17 cellular contexts compared by ENCODE assay signal in the genomic region with DNA sequence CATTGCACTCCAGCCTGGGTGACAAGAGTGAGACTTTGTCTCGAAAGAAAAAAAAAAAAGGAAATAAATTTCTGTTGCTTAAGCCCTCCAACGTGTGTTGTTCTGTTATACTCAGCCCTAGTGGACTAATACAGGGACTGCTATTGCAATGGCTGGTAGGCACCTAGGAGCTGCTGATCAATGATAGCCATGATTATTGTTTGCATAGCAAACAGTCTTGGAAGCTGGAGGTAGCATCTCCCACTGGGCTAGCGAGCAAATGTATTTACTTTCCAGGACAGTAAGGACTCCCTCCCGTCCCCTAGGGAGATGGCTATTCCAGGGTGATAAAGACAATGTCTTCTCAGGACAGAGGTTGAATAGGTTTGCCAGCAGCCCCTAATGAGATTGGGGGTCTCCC. TPM values are rescaled to one million over a fixed set of nuclear protein-coding genes. Genes with fewer than 3 reads are reported as not detected.
A peak's percentile ranks its signal among the peaks of the same experiment; 100 is the strongest.
DNase-seq lines count a peak whose midpoint lies in the region; ATAC-seq and TF ChIP-seq lines count a peak whose summit lies in the region.
"Had no signal": no experiment of that assay in that cellular context is flagged by ENCODE, and none has a peak within 500 bp of the region (broad histone marks: within the 10 kb centered on the region; RNA-seq: fewer than 3 reads in every experiment).

No MANE protein-coding gene starts in this region.

- H3K36me3 Mint-ChIP-seq in memory B cell = no peaks in the 10 kb centered on the region
- H3K36me3 Mint-ChIP-seq: CD4-positive, CD25-positive, alpha-beta regulatory T cell; stimulated activated memory B cell treated with anti-CD40 and anti-IgM and Interleukin-4, amounts not matched to agents 10 μg/mL and 1 μg/mL and 100 μg/mL, for 72 hours had no signal

- H3K4me1 ChIP-seq in adrenal gland (replicated peaks in 1 of 2) = peaks cover 9 to 16% of the 10 kb centered on the region in 2 donors
- peaks cover 5 to 19% of the 10 kb centered on the region in 2 donors for H3K4me1 ChIP-seq in uterus
- H3K4me1 ChIP-seq: right lobe of liver, upper lobe of right lung had no signal

- H3K27ac Mint-ChIP-seq in memory B cell = no peak overlapping the region
- H3K27ac Mint-ChIP-seq: nephron progenitor cell; stimulated activated memory B cell treated with anti-CD40 and anti-IgM and Interleukin-4, amounts not matched to agents 10 μg/mL and 1 μg/mL and 100 μg/mL, for 72 hours had no signal

- no peak for TF ChIP-seq POLR2A in adrenal gland (IDR thresholded peaks at IDR 0.05)
- TF ChIP-seq POLR2A in uterus (IDR thresholded peaks at IDR 0.05) = no peak

- CTCF ChIA-PET in HEK293T (lab: Yijun Ruan, JAX) = interaction anchor here (0.6 to 0.9 kb wide), 3 partner anchors 18 to 248 kb away, joined by 3 read pairs; no protein-coding TSS in a partner anchor

- H3K9me3 Mint-ChIP-seq in memory B cell = no peaks in the 10 kb centered on the region
- H3K9me3 Mint-ChIP-seq: CD4-positive, CD25-positive, alpha-beta regulatory T cell; nephron progenitor cell; stimulated activated memory B cell treated with anti-CD40 and anti-IgM and Interleukin-4, amounts not matched to agents 10 μg/mL and 1 μg/mL and 100 μg/mL, for 72 hours had no signal

- intact Hi-C loops in adrenal gland (cut with DNase I) (no loop called here), uterus (cut with DNase I; ENCODE audit: low total_unique reads) (no loop called here)

- peaks cover 19% of the 10 kb centered on the region for H3K4me1 Mint-ChIP-seq in memory B cell

- H3K4me3 ChIP-seq in GM12864 (ENCODE audit: low read depth, low read length) (no peak overlapping the region), adrenal gland (no peak overlapping the region), uterus (no peak overlapping the region)
- H3K4me3 ChIP-seq: gastroesophageal sphincter, right lobe of liver, upper lobe of right lung had no signal

- ATAC-seq in memory B cell (ENCODE audit: low read depth) = peak; percentile 26
- ATAC-seq in SK-N-SH treated with all-trans-retinoic acid at 6 μM for 48 hours = no peak
- ATAC-seq: gastroesophageal sphincter; Right ventricle myocardium inferior; stimulated activated memory B cell treated with anti-CD40 and anti-IgM and Interleukin-4, amounts not matched to agents 10 μg/mL and 1 μg/mL and 100 μg/mL, for 72 hours; upper lobe of right lung had no signal

- H3K27me3 Mint-ChIP-seq in memory B cell = no peaks in the 10 kb centered on the region
- H3K27me3 Mint-ChIP-seq: CD4-positive, CD25-positive, alpha-beta regulatory T cell; stimulated activated memory B cell treated with anti-CD40 and anti-IgM and Interleukin-4, amounts not matched to agents 10 μg/mL and 1 μg/mL and 100 μg/mL, for 72 hours had no signal

- no peaks in the 10 kb centered on the region for H3K9me3 ChIP-seq in adrenal gland (replicated peaks in 1 of 3)
- no peaks in the 10 kb centered on the region for H3K9me3 ChIP-seq in uterus
- H3K9me3 ChIP-seq: gastroesophageal sphincter, right lobe of liver, upper lobe of right lung had no signal

- no peak overlapping the region for H3K27ac ChIP-seq in adrenal gland
- no peak overlapping the region for H3K27ac ChIP-seq in uterus
- H3K27ac ChIP-seq: gastroesophageal sphincter, right lobe of liver, upper lobe of right lung had no signal

- 72 to 83% (median 80%) methylated on average over 4 of the region's 4 CpGs for WGBS in adrenal gland, 4 donors

- POLR2A ChIA-PET in HEK293T (lab: Yijun Ruan, JAX) = no interaction called here

- H3K27me3 ChIP-seq in adrenal gland (no peaks in the 10 kb centered on the region), uterus (no peaks in the 10 kb centered on the region)
- H3K27me3 ChIP-seq: right lobe of liver had no signal

- DNase-seq in GM12864 (ENCODE audit: low read depth) (no peak), HEK293T (ENCODE audit: extremely low spot score) (no peak), NCI-H748 treated with DMSO at 0.1 percent for 48 hours (lab: John Stamatoyannopoulos, UW) (peak; percentile 32), memory B cell (ENCODE audit: low spot score in 2 of 2) (no peak), adrenal gland (no peak), uterus (no peak)
- DNase-seq: CD4-positive, CD25-positive, alpha-beta regulatory T cell; mammary epithelial cell; NCI-H1048; nephron progenitor cell; right lobe of liver; upper lobe of right lung had no signal

- H3K4me3 Mint-ChIP-seq in memory B cell = no peak overlapping the region
- H3K4me3 Mint-ChIP-seq: nephron progenitor cell; stimulated activated memory B cell treated with anti-CD40 and anti-IgM and Interleukin-4, amounts not matched to agents 10 μg/mL and 1 μg/mL and 100 μg/mL, for 72 hours had no signal

- H3K36me3 ChIP-seq in adrenal gland (replicated peaks in 1 of 2) (no peaks in the 10 kb centered on the region), uterus (no peaks in the 10 kb centered on the region)
- H3K36me3 ChIP-seq: gastroesophageal sphincter, right lobe of liver, upper lobe of right lung had no signal

- TF ChIP-seq CTCF in GM12864 (IDR thresholded peaks at IDR 0.05; ENCODE audit: low read depth, low read length, missing control alignments) (peak; percentile 45), adrenal gland (IDR thresholded peaks at IDR 0.05) (no peak), uterus (IDR thresholded peaks at IDR 0.05) (no peak)

TF ChIP-seq in HEK293T, 16 proteins besides CTCF, POLR2A, EP300 and RAD21:
- TF ChIP-seq ELF4 (IDR thresholded peaks at IDR 0.05) = no peak
- no peak for TF ChIP-seq BHLHE40 (IDR thresholded peaks at IDR 0.05; ENCODE audit: borderline replicate concordance)
- no peak for TF ChIP-seq PKNOX1 (IDR thresholded peaks at IDR 0.05)
- 0 out of 2 replicates have a peak, but pooled peaks have one; percentile 12 for TF ChIP-seq ZNF384 (IDR thresholded peaks at IDR 0.05)
- TF ChIP-seq TARDBP (IDR thresholded peaks at IDR 0.05) = no peak
- TF ChIP-seq FOXM1 (IDR thresholded peaks at IDR 0.05; ENCODE audit: borderline replicate concordance) = no peak
- TF ChIP-seq ARNT (IDR thresholded peaks at IDR 0.05) = no peak
- TF ChIP-seq FOXA1 (IDR thresholded peaks at IDR 0.05) = no peak

TF ChIP-seq in SK-N-SH treated with all-trans-retinoic acid at 6 μM for 48 hours, 23 proteins besides CTCF, POLR2A, EP300 and RAD21 (continues in another document):
- no peak for TF ChIP-seq ZFP3 (CRISPR knock-in tag; IDR thresholded peaks at IDR 0.05)
- no peak for TF ChIP-seq ARNTL (CRISPR knock-in tag; IDR thresholded peaks at IDR 0.05; ENCODE audit: borderline replicate concordance, low read depth)
- TF ChIP-seq TCF4 (CRISPR knock-in tag; IDR thresholded peaks at IDR 0.05; ENCODE audit: borderline replicate concordance) = no peak
- no peak for TF ChIP-seq RARB (CRISPR knock-in tag; IDR thresholded peaks at IDR 0.05)
- no peak for TF ChIP-seq ZC3H10 (CRISPR knock-in tag; IDR thresholded peaks at IDR 0.05)
- TF ChIP-seq, protein P1, sequence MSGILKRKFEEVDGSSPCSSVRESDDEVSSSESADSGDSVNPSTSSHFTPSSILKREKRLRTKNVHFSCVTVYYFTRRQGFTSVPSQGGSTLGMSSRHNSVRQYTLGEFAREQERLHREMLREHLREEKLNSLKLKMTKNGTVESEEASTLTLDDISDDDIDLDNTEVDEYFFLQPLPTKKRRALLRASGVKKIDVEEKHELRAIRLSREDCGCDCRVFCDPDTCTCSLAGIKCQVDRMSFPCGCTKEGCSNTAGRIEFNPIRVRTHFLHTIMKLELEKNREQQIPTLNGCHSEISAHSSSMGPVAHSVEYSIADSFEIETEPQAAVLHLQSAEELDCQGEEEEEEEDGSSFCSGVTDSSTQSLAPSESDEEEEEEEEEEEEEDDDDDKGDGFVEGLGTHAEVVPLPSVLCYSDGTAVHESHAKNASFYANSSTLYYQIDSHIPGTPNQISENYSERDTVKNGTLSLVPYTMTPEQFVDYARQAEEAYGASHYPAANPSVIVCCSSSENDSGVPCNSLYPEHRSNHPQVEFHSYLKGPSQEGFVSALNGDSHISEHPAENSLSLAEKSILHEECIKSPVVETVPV (CRISPR knock-in tag; IDR thresholded peaks at IDR 0.05) = no peak
- no peak for TF ChIP-seq BACH2 (CRISPR knock-in tag; IDR thresholded peaks at IDR 0.05; ENCODE audit: borderline replicate concordance)
- TF ChIP-seq, protein P2, sequence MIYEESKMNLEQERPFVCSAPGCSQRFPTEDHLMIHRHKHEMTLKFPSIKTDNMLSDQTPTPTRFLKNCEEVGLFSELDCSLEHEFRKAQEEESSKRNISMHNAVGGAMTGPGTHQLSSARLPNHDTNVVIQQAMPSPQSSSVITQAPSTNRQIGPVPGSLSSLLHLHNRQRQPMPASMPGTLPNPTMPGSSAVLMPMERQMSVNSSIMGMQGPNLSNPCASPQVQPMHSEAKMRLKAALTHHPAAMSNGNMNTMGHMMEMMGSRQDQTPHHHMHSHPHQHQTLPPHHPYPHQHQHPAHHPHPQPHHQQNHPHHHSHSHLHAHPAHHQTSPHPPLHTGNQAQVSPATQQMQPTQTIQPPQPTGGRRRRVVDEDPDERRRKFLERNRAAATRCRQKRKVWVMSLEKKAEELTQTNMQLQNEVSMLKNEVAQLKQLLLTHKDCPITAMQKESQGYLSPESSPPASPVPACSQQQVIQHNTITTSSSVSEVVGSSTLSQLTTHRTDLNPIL (CRISPR knock-in tag; IDR thresholded peaks at IDR 0.05; ENCODE audit: low read depth) = no peak
- no peak for TF ChIP-seq SNAI2 (CRISPR knock-in tag; IDR thresholded peaks at IDR 0.05)
- no peak for TF ChIP-seq GLIS3 (CRISPR knock-in tag; IDR thresholded peaks at IDR 0.05)
- TF ChIP-seq ZNF70 (CRISPR knock-in tag; IDR thresholded peaks at IDR 0.05) = no peak
- no peak for TF ChIP-seq POU6F1 (CRISPR knock-in tag; IDR thresholded peaks at IDR 0.05; ENCODE audit: borderline replicate concordance, low read depth)
- no peak for TF ChIP-seq TOX (CRISPR knock-in tag; IDR thresholded peaks at IDR 0.05; ENCODE audit: borderline replicate concordance)
- no peak for TF ChIP-seq ZNF8 (CRISPR knock-in tag; IDR thresholded peaks at IDR 0.05)

RNA-seq across cellular contexts. Expression of gene TNFRSF8, which starts 13.5 kb away (rescaled TPM):
- total RNA-seq in adrenal gland = under 1 TPM; 0.28 to 0.61 (median 0.44) TPM
- polyA plus RNA-seq in adrenal gland = under 1 TPM in 2 of 3 donors, not detected in 1; 0.40 to 0.54 TPM
- 1 to 10 TPM in 2 of 4 donors, under 1 TPM in 2; 0.26 to 2.4 (median 0.85) TPM for total RNA-seq in uterus
- total RNA-seq: G401, mammary epithelial cell had no signal

RNA-seq across cellular contexts. Expression of gene MIIP, which starts 30.3 kb away (rescaled TPM):
- 10 to 100 TPM; 15.1 to 60.7 (median 26.6) TPM for total RNA-seq in adrenal gland
- 10 to 100 TPM in 2 of 3 donors, 1 to 10 TPM in 1; 5.0 to 71.1 (median 43.7) TPM for polyA plus RNA-seq in adrenal gland
- total RNA-seq in uterus = 10 to 100 TPM in 3 of 4 donors, 1 to 10 TPM in 1; 1.2 to 44.8 (median 33.6) TPM
